Comparison of ENCODE assay signal across 13 cellular contexts in genomic region chr10:59036311-59037017, GRCh38.
DNase-seq lines count a peak whose midpoint lies in the region; ATAC-seq and TF ChIP-seq lines count a peak whose summit lies in the region.
"Had no signal": no experiment of that assay in that cellular context is flagged by ENCODE, and none has a peak within 500 bp of the region (broad histone marks: within the 10 kb centered on the region; RNA-seq: fewer than 3 reads in every experiment).

No MANE protein-coding gene starts in this region.

- ATAC-seq in GM18520 (IDR thresholded peaks at IDR 0.05; ENCODE audit: unreplicated experiment) (peak; percentile 100), GM21423 (IDR thresholded peaks at IDR 0.05; ENCODE audit: unreplicated experiment) (peak; percentile 84), HG03064 (IDR thresholded peaks at IDR 0.05; ENCODE audit: low read depth, unreplicated experiment) (peak; percentile 65), left ventricle myocardium superior (peak; percentile 69)
- ATAC-seq: K562 had no signal

- intact Hi-C loops in left ventricle myocardium superior (cut with micrococcal nuclease), result no loop called here

- H3K4me3 Mint-ChIP-seq in mesothelial cell of epicardium, result no peak overlapping the region

- peaks cover 1% of the 10 kb centered on the region for H3K27me3 Mint-ChIP-seq in mesothelial cell of epicardium (ENCODE audit: low read depth)

- H3K27ac Mint-ChIP-seq in mesothelial cell of epicardium, result no peak overlapping the region

- peaks cover 7% of the 10 kb centered on the region for H3K9me3 Mint-ChIP-seq in mesothelial cell of epicardium

- no peak for TF ChIP-seq CTCF in mesothelial cell of epicardium (IDR thresholded peaks at IDR 0.05; ENCODE audit: unreplicated experiment)

- H3K36me3 Mint-ChIP-seq in mesothelial cell of epicardium, result no peaks in the 10 kb centered on the region

- no peaks in the 10 kb centered on the region for H3K4me1 Mint-ChIP-seq in mesothelial cell of epicardium

- DNase-seq in left ventricle myocardium superior (no peak), EL (no peak), DMS153 treated with DMSO at 0.1 percent for 48 hours (lab: John Stamatoyannopoulos, UW; ENCODE audit: unreplicated experiment) (no peak), mesothelial cell of epicardium (ENCODE audit: low spot score in 2 of 2, unreplicated experiment in 2 of 2) (no peak), T-helper 1 cell (no peak)
- DNase-seq: activated CD4-positive, alpha-beta T cell treated with anti-CD3 and anti-CD28 coated beads for 48 hours; NCI-H226; nucleus accumbens; tibial artery had no signal
